15 cellular contexts compared by ENCODE assay signal in the genomic region with DNA sequence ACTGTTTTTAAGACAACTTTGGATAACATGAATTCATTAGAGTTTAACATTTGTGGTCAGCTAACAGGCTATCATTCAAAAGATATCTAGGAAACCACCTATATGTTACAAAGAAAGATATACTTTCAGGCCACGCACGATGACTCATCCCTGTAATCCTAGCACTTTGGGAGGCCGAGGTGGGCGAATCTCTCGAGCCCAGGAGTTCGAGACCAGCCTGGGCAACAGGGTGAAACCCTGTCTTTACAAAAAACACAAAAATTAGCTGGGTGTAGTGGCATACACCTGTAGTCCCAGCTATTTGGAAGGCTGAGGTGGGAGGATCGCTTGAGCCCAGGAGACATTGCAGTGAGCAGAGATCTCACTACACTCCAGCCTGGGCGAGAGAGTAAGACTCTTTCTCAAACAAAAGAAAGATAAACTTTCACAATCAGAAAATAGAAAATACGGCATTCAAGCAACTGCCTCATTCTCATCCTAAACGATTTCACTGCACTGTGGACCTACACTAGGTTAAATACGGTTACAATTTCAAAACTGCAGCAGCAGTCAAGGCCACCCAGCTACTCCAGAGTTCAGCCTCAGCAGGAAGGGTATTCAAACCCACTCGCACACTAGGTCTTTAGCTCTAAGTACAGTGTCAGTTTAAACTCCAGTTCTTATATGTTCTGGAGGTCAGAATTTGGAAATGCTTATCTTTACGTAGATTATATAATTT.
DNase-seq lines count a peak whose midpoint lies in the region; ATAC-seq and FAIRE-seq lines count a peak whose summit lies in the region.
"Had no signal": no experiment of that assay in that cellular context is flagged by ENCODE, and none has a peak within 500 bp of the region (broad histone marks: within the 10 kb centered on the region; RNA-seq: fewer than 3 reads in every experiment).

No MANE protein-coding gene starts in this region.

- DNase-seq in A172 (ENCODE audit: low spot score) = peak; percentile 36
- DNase-seq in ELR (ENCODE audit: low read depth) = peak; percentile 27
- DNase-seq in HTR-8/SVneo (ENCODE audit: insufficient read length, low spot score) = peak; percentile 5
- peak; percentile 82 for DNase-seq in amniotic epithelial cell (ENCODE audit: low read depth)
- no peak for DNase-seq in dermis blood vessel endothelial cell
- no peak for DNase-seq in DMS53 (lab: John Stamatoyannopoulos, UW)
- DNase-seq: AML-193, amygdala, GF-D8, H9, NCI-H2029 treated with DMSO at 0.1 percent for 48 hours, psoas muscle, tibial artery had no signal

- ATAC-seq in HG03039 (IDR thresholded peaks at IDR 0.05; ENCODE audit: unreplicated experiment) = no peak
- ATAC-seq in HG03442 (IDR thresholded peaks at IDR 0.05; ENCODE audit: unreplicated experiment) = no peak
- ATAC-seq: psoas muscle had no signal

- FAIRE-seq in HTR-8/SVneo (lab: Jason Lieb, UNC) = no peak

Comparison
In these comparisons a context has a peak if more than half of its experiments do, and no peak if none do; other contexts are left out.
1. DNase-seq: peak in A172 (single experiment), ELR (single experiment), HTR-8/SVneo (single experiment) and amniotic epithelial cell (single experiment); none in dermis blood vessel endothelial cell (single experiment) and DMS53 (single experiment).